ENCODE assay signal across 30 cellular contexts in genomic region chr15:89192771-89193170, GRCh38. TPM values are rescaled to one million over a fixed set of nuclear protein-coding genes. Genes with fewer than 3 reads are reported as not detected.
DNase-seq lines count a peak whose midpoint lies in the region; ATAC-seq, FAIRE-seq and TF ChIP-seq lines count a peak whose summit lies in the region.
"Had no signal": no experiment of that assay in that cellular context is flagged by ENCODE, and none has a peak within 500 bp of the region (broad histone marks: within the 10 kb centered on the region; RNA-seq: fewer than 3 reads in every experiment).

No MANE protein-coding gene starts in this region.

- DNase-seq in EH (ENCODE audit: low read depth) (peak; percentile 72), HFFc6 (peak; percentile 42), bronchial epithelial cell (ENCODE audit: low read depth) (peak; percentile 18), lung microvascular endothelial cell (ENCODE audit: low read depth in 2 of 2) (peak; percentile 71 to 90), tibial artery (no peak), PC-3 (no peak)
- DNase-seq: activated B cell treated with CpG ODN at 0.5 μM for 24 hours; body of pancreas; effector CD8-positive, alpha-beta T cell; erythroblast; gastrocnemius medialis; HCEC 1CT; hippocampal formation; KG1; left colon; mesenchymal stem cell; MG63; NCI-H2081; NCI-H2227 treated with DMSO at 0.1 percent for 48 hours; NCI-H526 treated with DMSO at 0.1 percent for 48 hours; SHP77; SW 1271; T-helper 9 cell; transverse colon had no signal

- POLR2A ChIA-PET in PC-3 (lab: Charles Lee; ENCODE audit: unreplicated experiment): no interaction called here

- peaks cover 26% of the 10 kb centered on the region for H3K36me3 Mint-ChIP-seq in HFFc6 (ENCODE audit: low read depth)

- TF ChIP-seq CTCF in HFFc6 (IDR thresholded peaks at IDR 0.05) (no peak), bronchial epithelial cell (IDR thresholded peaks at IDR 0.05; ENCODE audit: insufficient read depth, low read length, severe bottlenecking) (no peak), tibial artery (IDR thresholded peaks at IDR 0.05) (no peak), PC-3 (conservative IDR thresholded peaks at IDR 0.05; ENCODE audit: low read depth, low read length) (no peak)

- peak overlapping the region; percentile 88 for H3K27ac Mint-ChIP-seq in HFFc6
- H3K27ac Mint-ChIP-seq: activated B cell treated with CpG ODN at 0.5 μM for 24 hours had no signal

- H3K9me3 ChIP-seq in tibial artery (no peaks in the 10 kb centered on the region), PC-3 (ENCODE audit: low read length) (no peaks in the 10 kb centered on the region)
- H3K9me3 ChIP-seq: body of pancreas, Caco-2, gastrocnemius medialis, MG63, prostate gland, transverse colon had no signal

- no peak for FAIRE-seq in bronchial epithelial cell (lab: Jason Lieb, UNC)
- FAIRE-seq: GM18507 had no signal

- H3K27me3 ChIP-seq in bronchial epithelial cell (ENCODE audit: control insufficient read depth, insufficient read depth, low read length) (no peaks in the 10 kb centered on the region), tibial artery (no peaks in the 10 kb centered on the region), PC-3 (ENCODE audit: low read length) (no peaks in the 10 kb centered on the region)
- H3K27me3 ChIP-seq: body of pancreas, gastrocnemius medialis, MG63, transverse colon had no signal

- no peaks in the 10 kb centered on the region for H3K27me3 Mint-ChIP-seq in HFFc6 (ENCODE audit: insufficient read depth)
- H3K27me3 Mint-ChIP-seq: activated B cell treated with CpG ODN at 0.5 μM for 24 hours had no signal

- H3K9me3 Mint-ChIP-seq in HFFc6: no peaks in the 10 kb centered on the region
- H3K9me3 Mint-ChIP-seq: activated B cell treated with CpG ODN at 0.5 μM for 24 hours had no signal

- CTCF ChIA-PET in PC-3 (lab: Charles Lee): no interaction called here

- no peak overlapping the region for H3K9ac ChIP-seq in PC-3 (ENCODE audit: low read length)

- intact Hi-C loops in tibial artery (cut with DNase I; ENCODE audit: low total_unique reads): no loop called here
- intact Hi-C loops in PC-3 (cut with micrococcal nuclease): no loop called here

- H3K79me2 ChIP-seq in PC-3 (ENCODE audit: low read length): no peaks in the 10 kb centered on the region

- no peak for ATAC-seq in HG03025 (IDR thresholded peaks at IDR 0.05; ENCODE audit: low FRiP score, unreplicated experiment)
- ATAC-seq in PC-3: no peak; the same call in 1 of the 2 replicates
- ATAC-seq: body of pancreas, gastrocnemius medialis, left colon, Panc1 had no signal

- no peak overlapping the region for H3K4me3 ChIP-seq in bronchial epithelial cell (ENCODE audit: low read depth, low read length)
- no peak overlapping the region for H3K4me3 ChIP-seq in tibial artery
- H3K4me3 ChIP-seq in PC-3 (ENCODE audit: low read length): no peak overlapping the region
- H3K4me3 ChIP-seq: body of pancreas, gastrocnemius medialis, MG63, prostate gland, transverse colon had no signal

- H3K4me1 ChIP-seq in tibial artery (peaks cover 0 to 29% (median 5%) of the 10 kb centered on the region in 4 donors), PC-3 (ENCODE audit: insufficient read depth, low read length) (peaks cover 13% of the 10 kb centered on the region)
- H3K4me1 ChIP-seq: Caco-2 had no signal

- no peaks in the 10 kb centered on the region for H3F3A ChIP-seq in PC-3 (ENCODE audit: low read length, unreplicated experiment)

- H3K36me3 ChIP-seq in bronchial epithelial cell (ENCODE audit: control insufficient read depth, insufficient read depth, low read length): peaks cover 5% of the 10 kb centered on the region
- peaks cover 67 to 95% (median 83%) of the 10 kb centered on the region in 3 donors for H3K36me3 ChIP-seq in tibial artery
- peaks cover 5% of the 10 kb centered on the region; the same call in 1 of the 2 replicates for H3K36me3 ChIP-seq in PC-3 (ENCODE audit: low read depth, low read length)

- H2AFZ ChIP-seq in PC-3 (ENCODE audit: low read length): no peak overlapping the region

- H3K27ac ChIP-seq in tibial artery (no peak overlapping the region), PC-3 (ENCODE audit: low read length) (no peak overlapping the region)
- H3K27ac ChIP-seq: body of pancreas, C4-2B, gastrocnemius medialis, prostate gland, transverse colon had no signal

- H3K9me2 ChIP-seq in PC-3 (replicated peaks; ENCODE audit: low read length): no peaks in the 10 kb centered on the region

- H4K20me1 ChIP-seq in PC-3 (ENCODE audit: low read length): no peaks in the 10 kb centered on the region

- peak overlapping the region; percentile 37 for H3K4me3 Mint-ChIP-seq in HFFc6
- H3K4me3 Mint-ChIP-seq: activated B cell treated with CpG ODN at 0.5 μM for 24 hours had no signal

- H3K4me2 ChIP-seq in PC-3 (ENCODE audit: low read length): no peak overlapping the region

- peaks cover 47% of the 10 kb centered on the region for H3K4me1 Mint-ChIP-seq in HFFc6 (ENCODE audit: low read depth)
- H3K4me1 Mint-ChIP-seq: activated B cell treated with CpG ODN at 0.5 μM for 24 hours had no signal

- no TSS peak for BruUV-seq in PC-3 (replicated peaks; lab: Mats Ljungman, UMichigan)

RNA-seq across cellular contexts. Expression of gene RLBP1, which starts 28.6 kb away (rescaled TPM):
- total RNA-seq in HFFc6 (2021; fragmentation: NEBNext Ultra II Directional; extraction: Animal tissue kit (Norgen Biotek cat#: 25700)): not detected
- not detected in 2 replicates for total RNA-seq in bronchial epithelial cell
- not detected in 2 replicates for total RNA-seq in lung microvascular endothelial cell
- not detected in 2 replicates for total RNA-seq in PC-3 (2014; rRNA removed)
- total RNA-seq: activated B cell treated with CpG ODN at 0.5 μM for 24 hours, body of pancreas, Caco-2, gastrocnemius medialis, left colon, prostate gland, transverse colon had no signal

RNA-seq across cellular contexts. Expression of gene FANCI, which starts 51.0 kb away (rescaled TPM):
- total RNA-seq in HFFc6 (2021; fragmentation: NEBNext Ultra II Directional; extraction: Animal tissue kit (Norgen Biotek cat#: 25700)): 10 to 100 TPM; 22.3 to 50.8 (median 48.4) TPM
- total RNA-seq in bronchial epithelial cell (3.5 and 5.5 TPM in 2 replicates), lung microvascular endothelial cell (9.7 and 19.4 TPM in 2 replicates), PC-3 (2014; rRNA removed) (38.4 and 49.5 TPM in 2 replicates)

Comparison
In these comparisons a context has a peak if more than half of its experiments do, and no peak if none do; other contexts are left out.
1. DNase-seq: peak in EH (single experiment), HFFc6 (single experiment), bronchial epithelial cell (single experiment) and lung microvascular endothelial cell (2 of 2); none in tibial artery (0 of 2) and PC-3 (single experiment).